In the genomic region with DNA sequence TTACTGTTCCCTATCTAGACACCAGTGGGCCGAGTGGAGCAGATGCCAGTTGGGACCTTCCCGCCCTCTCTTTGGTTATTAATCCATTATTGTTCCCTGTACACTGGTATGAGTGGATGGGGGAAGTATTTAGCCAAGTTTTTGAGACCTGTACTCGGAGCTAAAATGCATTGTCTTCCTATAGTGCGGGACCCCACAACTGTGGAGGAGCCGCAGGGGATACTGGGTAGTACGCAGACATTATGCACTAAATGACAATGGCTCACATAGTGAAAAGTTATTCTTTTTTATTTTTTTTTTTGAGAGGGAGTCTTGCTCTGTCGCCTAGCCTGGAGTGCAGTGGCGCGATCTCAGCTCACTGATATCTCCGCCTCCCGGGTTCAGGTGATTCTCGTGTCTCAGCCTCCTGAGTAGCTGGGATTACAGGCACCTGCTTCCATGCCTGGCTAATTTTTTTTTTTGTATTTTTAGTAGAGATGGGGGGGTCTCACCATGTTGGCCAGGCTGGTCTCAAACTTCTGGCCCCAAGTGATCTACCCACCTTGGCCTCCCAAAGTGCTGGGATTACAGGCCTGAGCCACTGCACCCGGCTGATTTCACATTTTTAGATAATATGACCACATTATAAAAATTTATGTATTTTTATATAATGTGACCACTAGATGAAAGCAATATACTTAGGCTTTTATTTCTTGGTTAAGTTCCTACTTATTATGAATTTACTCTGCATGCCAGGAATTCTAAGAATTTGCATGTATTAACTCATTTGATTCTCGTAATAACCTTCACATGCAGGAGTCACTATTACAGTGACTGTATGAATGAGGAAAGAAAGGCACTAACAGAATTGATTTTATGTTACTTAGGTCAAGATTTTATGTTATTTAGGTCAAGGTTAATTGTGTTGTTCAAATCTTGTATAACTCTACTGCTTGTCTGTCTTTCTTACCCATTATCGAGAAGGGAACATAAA, we compare ENCODE assay signal across 8 cellular contexts. TPM values are rescaled to one million over a fixed set of nuclear protein-coding genes. Genes with fewer than 3 reads are reported as not detected.
DNase-seq lines count a peak whose midpoint lies in the region; ATAC-seq, FAIRE-seq and TF ChIP-seq lines count a peak whose summit lies in the region.

No MANE protein-coding gene starts in this region.

- 53 to 70% (median 58%) methylated on average over 15 of the region's 15 CpGs for WGBS in stomach, 5 donors

- H3K36me3 Mint-ChIP-seq in activated CD8-positive, alpha-beta memory T cell treated with anti-CD3 and anti-CD28 coated beads, Interleukin-2, amount 10 ng/mL, durations not matched to agents 7 days and 5 days = peaks cover 34% of the 10 kb centered on the region
- H3K36me3 Mint-ChIP-seq in effector memory CD8-positive, alpha-beta T cell (ENCODE audit: insufficient read depth) = peaks cover 26% of the 10 kb centered on the region

- H3K9me3 Mint-ChIP-seq in activated CD8-positive, alpha-beta memory T cell treated with anti-CD3 and anti-CD28 coated beads, Interleukin-2, amount 10 ng/mL, durations not matched to agents 7 days and 5 days (ENCODE audit: low read depth) = no peaks in the 10 kb centered on the region
- H3K9me3 Mint-ChIP-seq in effector memory CD8-positive, alpha-beta T cell = no peaks in the 10 kb centered on the region

- H3K9me3 ChIP-seq in stomach = no peaks in the 10 kb centered on the region

- no peak for TF ChIP-seq CTCF in stomach (IDR thresholded peaks at IDR 0.05)

- TF ChIP-seq EP300 in stomach (IDR thresholded peaks at IDR 0.05) = no peak

- intact Hi-C loops in stomach (cut with DNase I; ENCODE audit: low total_unique reads) (loop anchor here (10.0 kb wide), 1 partner anchor 130 kb away; no protein-coding TSS in a partner anchor), Right ventricle myocardium superior (cut with DNase I) (loop anchor here (5.0 kb wide), 1 partner anchor 47 kb away; no protein-coding TSS in a partner anchor)

- H3K27ac Mint-ChIP-seq in activated CD8-positive, alpha-beta memory T cell treated with anti-CD3 and anti-CD28 coated beads, Interleukin-2, amount 10 ng/mL, durations not matched to agents 7 days and 5 days = peak overlapping the region; percentile 98
- H3K27ac Mint-ChIP-seq in effector memory CD8-positive, alpha-beta T cell = peak overlapping the region; percentile 95

- peaks cover 0 to 8% (median 0%) of the 10 kb centered on the region in 4 donors for H3K36me3 ChIP-seq in stomach

- peaks cover 4 to 53% (median 34%) of the 10 kb centered on the region in 4 donors for H3K4me1 ChIP-seq in stomach

- H3K4me1 Mint-ChIP-seq in activated CD8-positive, alpha-beta memory T cell treated with anti-CD3 and anti-CD28 coated beads, Interleukin-2, amount 10 ng/mL, durations not matched to agents 7 days and 5 days = peaks cover 51% of the 10 kb centered on the region
- peaks cover 27 to 48% of the 10 kb centered on the region in 2 donors for H3K4me1 Mint-ChIP-seq in effector memory CD8-positive, alpha-beta T cell (ENCODE audit: low read depth in 2 of 2)

- TF ChIP-seq POLR2A in stomach (IDR thresholded peaks at IDR 0.05) = no peak

- H3K27me3 ChIP-seq in stomach = no peaks in the 10 kb centered on the region

- H3K4me3 Mint-ChIP-seq in activated CD8-positive, alpha-beta memory T cell treated with anti-CD3 and anti-CD28 coated beads, Interleukin-2, amount 10 ng/mL, durations not matched to agents 7 days and 5 days = peak overlapping the region; percentile 96
- H3K4me3 Mint-ChIP-seq in effector memory CD8-positive, alpha-beta T cell = peak overlapping the region; percentile 94 to 95

- DNase-seq in activated CD8-positive, alpha-beta memory T cell treated with anti-CD3 and anti-CD28 coated beads, Interleukin-2, amount 10 ng/mL, durations not matched to agents 7 days and 5 days = peak; percentile 51
- no peak for DNase-seq in activated CD8-positive, alpha-beta memory T cell treated with anti-CD3 and anti-CD28 coated beads, Interleukin-2, amount 50 U/mL, for 48 hours
- no peak for DNase-seq in Jurkat, Clone E6-1 (ENCODE audit: low read depth, low spot score)
- peak in 1 of 3 experiments; percentile 6 for DNase-seq in effector memory CD8-positive, alpha-beta T cell
- DNase-seq in stomach = no peak
- no peak for DNase-seq in urothelium cell line (ENCODE audit: low spot score)
- no peak for DNase-seq in iPS-NIHi7 (ENCODE audit: extremely low spot score)
- DNase-seq in Right ventricle myocardium superior = no peak

- H3K4me3 ChIP-seq in Jurkat, Clone E6-1 (ENCODE audit: low read length) = peak overlapping the region; percentile 96
- peak overlapping the region; percentile 37 to 53 (median 46) for H3K4me3 ChIP-seq in stomach

- CTCF ChIA-PET in activated CD8-positive, alpha-beta memory T cell treated with anti-CD3 and anti-CD28 coated beads, Interleukin-2, amount 10 ng/mL, durations not matched to agents 7 days and 5 days (lab: Charles Lee) = interaction anchor here (0.6 to 4.6 kb wide), 16 partner anchors 8 to 431 kb away, joined by 3 to 166 read pairs (median 15); a partner anchor contains a TSS

- ATAC-seq in activated CD8-positive, alpha-beta memory T cell treated with anti-CD3 and anti-CD28 coated beads, Interleukin-2, amount 10 ng/mL, durations not matched to agents 7 days and 5 days = peak; percentile 1
- ATAC-seq in effector memory CD8-positive, alpha-beta T cell (replicated peaks) = no peak
- no peak for ATAC-seq in Right ventricle myocardium superior (ENCODE audit: poor library complexity)

- FAIRE-seq in urothelium cell line (lab: Jason Lieb, UNC) = no peak

- H3K27me3 Mint-ChIP-seq in activated CD8-positive, alpha-beta memory T cell treated with anti-CD3 and anti-CD28 coated beads, Interleukin-2, amount 10 ng/mL, durations not matched to agents 7 days and 5 days = no peaks in the 10 kb centered on the region
- no peaks in the 10 kb centered on the region for H3K27me3 Mint-ChIP-seq in effector memory CD8-positive, alpha-beta T cell

- H3K27ac ChIP-seq in stomach = peak overlapping the region; percentile 67 to 88 (median 85)

RNA-seq across cellular contexts. Expression of a gene that starts 25.9 kb away (rescaled TPM):
- total RNA-seq in activated CD8-positive, alpha-beta memory T cell treated with anti-CD3 and anti-CD28 coated beads, Interleukin-2, amount 10 ng/mL, durations not matched to agents 7 days and 5 days = 10 to 100 TPM; 77.3 to 90.0 TPM
- 41.9 TPM for polyA plus RNA-seq in Jurkat, Clone E6-1 (2012; ENCODE audit: insufficient read depth, insufficient read length)
- total RNA-seq in stomach = 10 to 100 TPM in 4 of 5 donors, 1 to 10 TPM in 1; 6.4 to 32.3 (median 17.0) TPM
- 10 to 100 TPM in 1 of 3 donors, 1 to 10 TPM in 2; 8.0 to 11.3 (median 8.6) TPM for polyA plus RNA-seq in stomach
- total RNA-seq in Right ventricle myocardium superior = 2.8 TPM

RNA-seq across cellular contexts. Expression of a gene that starts 51.5 kb away (rescaled TPM):
- total RNA-seq in activated CD8-positive, alpha-beta memory T cell treated with anti-CD3 and anti-CD28 coated beads, Interleukin-2, amount 10 ng/mL, durations not matched to agents 7 days and 5 days = 10 to 100 TPM; 26.6 to 37.4 TPM
- 3.7 TPM for polyA plus RNA-seq in Jurkat, Clone E6-1 (2012; ENCODE audit: insufficient read depth, insufficient read length)
- total RNA-seq in stomach (10 to 100 TPM in 4 of 5 donors, 1 to 10 TPM in 1; 2.6 to 34.9 (median 16.5) TPM), Right ventricle myocardium superior (5.4 TPM)
- polyA plus RNA-seq in stomach = 1 to 10 TPM; 4.7 to 8.1 (median 4.9) TPM
